Comparison of ENCODE assay signal across 2 cellular contexts in genomic region chr21:42447182-42447581, GRCh38.
TF ChIP-seq lines count a peak whose summit lies in the region.

No MANE protein-coding gene starts in this region.

TF ChIP-seq in H1, 55 proteins besides CTCF, POLR2A, EP300 and RAD21:
- no peak for TF ChIP-seq CBX8 (IDR thresholded peaks at IDR 0.05; ENCODE audit: borderline replicate concordance, low read depth, low read length)
- no peak for TF ChIP-seq ATF3 (IDR thresholded peaks at IDR 0.05; ENCODE audit: insufficient read depth, low read depth, low read length)
- no peak for TF ChIP-seq RFX5 (IDR thresholded peaks at IDR 0.05; ENCODE audit: borderline replicate concordance, low read depth, low read length)
- TF ChIP-seq JUN (IDR thresholded peaks at IDR 0.05; ENCODE audit: low read depth, low read length) = no peak

TF ChIP-seq in WTC11, 78 proteins besides CTCF, POLR2A, EP300 and RAD21:
- no peak for TF ChIP-seq FOXK1 (CRISPR knock-in tag; IDR thresholded peaks at IDR 0.05)
- TF ChIP-seq JUN (CRISPR knock-in tag; IDR thresholded peaks at IDR 0.05) = no peak
- TF ChIP-seq ZNF425 (CRISPR knock-in tag; conservative IDR thresholded peaks at IDR 0.05) = no peak
- TF ChIP-seq TEAD4 (CRISPR knock-in tag; IDR thresholded peaks at IDR 0.05) = no peak
- TF ChIP-seq ZNF532 (CRISPR knock-in tag; IDR thresholded peaks at IDR 0.05; ENCODE audit: borderline replicate concordance) = no peak
- TF ChIP-seq ZBTB43 (CRISPR knock-in tag; IDR thresholded peaks at IDR 0.05) = no peak
- TF ChIP-seq TEAD1 (CRISPR knock-in tag; IDR thresholded peaks at IDR 0.05) = no peak
- no peak for TF ChIP-seq FOXP4 (CRISPR knock-in tag; IDR thresholded peaks at IDR 0.05)
- TF ChIP-seq ZNF281 (CRISPR knock-in tag; IDR thresholded peaks at IDR 0.05) = no peak
- TF ChIP-seq CREM (CRISPR knock-in tag; IDR thresholded peaks at IDR 0.05) = no peak
- no peak for TF ChIP-seq NR2C2 (CRISPR knock-in tag; IDR thresholded peaks at IDR 0.05)
